19 cellular contexts compared by ENCODE assay signal in genomic region chr5:28164568-28164967, GRCh38.
"Had no signal": no experiment of that assay in that cellular context is flagged by ENCODE, and none has a peak within 500 bp of the region (broad histone marks: within the 10 kb centered on the region; RNA-seq: fewer than 3 reads in every experiment).

No MANE protein-coding gene starts in this region.

- H3K4me2 ChIP-seq: neural progenitor cell had no signal

- DNase-seq: activated CD4-positive, alpha-beta memory T cell treated with anti-CD3 and anti-CD28 coated beads, Interleukin-2, amount 10 ng/mL, durations not matched to agents 7 days and 5 days; activated CD4-positive, alpha-beta T cell treated with anti-CD3 and anti-CD28 coated beads for 48 hours; activated CD4-positive, CD25-positive, alpha-beta regulatory T cell; activated CD8-positive, alpha-beta memory T cell treated with anti-CD3 and anti-CD28 coated beads, Interleukin-2, amount 10 ng/mL, durations not matched to agents 7 days and 5 days; activated naive CD8-positive, alpha-beta T cell treated with anti-CD3 and anti-CD28 coated beads for 36 hours; amniotic stem cell; effector CD4-positive, alpha-beta T cell; heart right ventricle; left ventricle myocardium superior; mucosa of descending colon; naive B cell; psoas muscle; right cardiac atrium; stimulated activated CD4-positive, alpha-beta T cell treated with anti-CD3 and anti-CD28 coated beads, Interleukin-4, amount 100 ng/mL, for 1 hour had no signal

- H2AFZ ChIP-seq: neural progenitor cell had no signal

- ATAC-seq: activated CD8-positive, alpha-beta memory T cell treated with anti-CD3 and anti-CD28 coated beads, Interleukin-2, amount 10 ng/mL, durations not matched to agents 7 days and 5 days; esophagus mucosa; gastroesophageal sphincter; heart right ventricle; left ventricle myocardium superior; mucosa of descending colon; psoas muscle; right cardiac atrium; stimulated activated effector memory CD8-positive, alpha-beta T cell treated with anti-CD3 and anti-CD28 coated beads, Interleukin-12 subunit alpha, Interleukin-12 subunit beta, amount 100 ng/mL, for 72 hours had no signal

- H3K4me1 ChIP-seq: gastroesophageal sphincter, heart right ventricle, neural progenitor cell, psoas muscle had no signal

- H3K4me3 ChIP-seq: gastroesophageal sphincter, heart right ventricle, mucosa of descending colon, neural progenitor cell, psoas muscle, thoracic aorta had no signal

- H3K27ac ChIP-seq: gastroesophageal sphincter, heart right ventricle, neural progenitor cell, psoas muscle, thoracic aorta had no signal

- H3K9me3 ChIP-seq: gastroesophageal sphincter, psoas muscle, thoracic aorta had no signal

- H3K36me3 ChIP-seq: gastroesophageal sphincter, heart right ventricle, neural progenitor cell, thoracic aorta had no signal

- H3K27me3 ChIP-seq: gastroesophageal sphincter, heart right ventricle, neural progenitor cell had no signal
